Comparison of ENCODE assay signal across 22 cellular contexts in genomic region chr2:63665806-63666205, GRCh38.
DNase-seq lines count a peak whose midpoint lies in the region; ATAC-seq and TF ChIP-seq lines count a peak whose summit lies in the region.
"Had no signal": no experiment of that assay in that cellular context is flagged by ENCODE, and none has a peak within 500 bp of the region (broad histone marks: within the 10 kb centered on the region; RNA-seq: fewer than 3 reads in every experiment).

No MANE protein-coding gene starts in this region.

- no peak overlapping the region for H3K27ac ChIP-seq in thyroid gland
- H3K27ac ChIP-seq: 22Rv1, neutrophil had no signal

- no peaks in the 10 kb centered on the region for H3K9me3 ChIP-seq in thyroid gland
- H3K9me3 ChIP-seq: Caco-2, neutrophil had no signal

- H3K4me3 ChIP-seq in lower leg skin (ENCODE audit: low read depth, poor library complexity, severe bottlenecking) (no peak overlapping the region), thyroid gland (replicated peaks in 1 of 3) (no peak overlapping the region)

- H3K4me1 ChIP-seq in thyroid gland: no peaks in the 10 kb centered on the region

- H3K27me3 ChIP-seq in thyroid gland: no peaks in the 10 kb centered on the region
- H3K27me3 ChIP-seq: neutrophil had no signal

- no peak for ATAC-seq in GM18498 (IDR thresholded peaks at IDR 0.05; ENCODE audit: unreplicated experiment)
- ATAC-seq: effector memory CD8-positive, alpha-beta T cell; sciatic nerve had no signal

- TF ChIP-seq POLR2A in lower leg skin (IDR thresholded peaks at IDR 0.05) (no peak), thyroid gland (IDR thresholded peaks at IDR 0.05) (no peak)

- WGBS in lower leg skin, 2 donors: 52 to 70% methylated on average over 1 of the region's 1 CpG
- 54 to 68% methylated on average over 1 of the region's 1 CpG for WGBS in thyroid gland, 2 donors

- TF ChIP-seq CTCF in lower leg skin (IDR thresholded peaks at IDR 0.05) (no peak), thyroid gland (IDR thresholded peaks at IDR 0.05) (no peak)

- DNase-seq in DMS 273 (lab: John Stamatoyannopoulos, UW; ENCODE audit: unreplicated experiment): peak; percentile 18
- DNase-seq in DMS 273 treated with DMSO at 0.1 percent for 48 hours (lab: John Stamatoyannopoulos, UW): no peak
- peak; percentile 71 for DNase-seq in amniotic epithelial cell (ENCODE audit: low read depth)
- peak; percentile 53 for DNase-seq in fibroblast of the conjunctiva (ENCODE audit: low read depth)
- no peak for DNase-seq in lower leg skin (ENCODE audit: low spot score in 2 of 2)
- no peak for DNase-seq in T-helper 2 cell
- no peak for DNase-seq in thyroid gland
- DNase-seq: activated CD4-positive, alpha-beta T cell treated with anti-CD3 and anti-CD28 coated beads for 1 hour; activated CD8-positive, alpha-beta memory T cell treated with anti-CD3 and anti-CD28 coated beads, Interleukin-2, amount 50 U/mL, for 4 hours; activated naive CD4-positive, alpha-beta T cell; Caco-2; effector memory CD8-positive, alpha-beta T cell; Karpas-422; NCI-H1694 treated with DMSO at 0.1 percent for 48 hours; NCI-H446 treated with DMSO at 0.1 percent for 48 hours; SHP77; stimulated activated CD4-positive, alpha-beta T cell treated with anti-CD3 and anti-CD28 coated beads, Interleukin-4, amount 100 ng/mL, for 1 hour; stimulated activated CD8-positive, alpha-beta memory T cell treated with anti-CD3 and anti-CD28 coated beads, Interleukin-4, amount 100 ng/mL, for 48 hours had no signal

- H3K36me3 ChIP-seq in thyroid gland: no peaks in the 10 kb centered on the region
- H3K36me3 ChIP-seq: neutrophil had no signal

- intact Hi-C loops in lower leg skin (cut with DNase I; ENCODE audit: low total_unique reads): no loop called here
- intact Hi-C loops in thyroid gland (cut with DNase I): no loop called here

Comparison
In these comparisons a context has a peak if more than half of its experiments do, and no peak if none do; other contexts are left out.
1. DNase-seq: peak in DMS 273 (single experiment), amniotic epithelial cell (single experiment) and fibroblast of the conjunctiva (single experiment); none in DMS 273 treated with DMSO at 0.1 percent for 48 hours (single experiment), lower leg skin (0 of 2), T-helper 2 cell (0 of 5) and thyroid gland (0 of 2).